In genomic region chrX:119690921-119691716, GRCh38 we compare ENCODE assay signal across 8 cellular contexts. TPM values are rescaled to one million over a fixed set of nuclear protein-coding genes. Genes with fewer than 3 reads are reported as not detected.
DNase-seq lines count a peak whose midpoint lies in the region; ATAC-seq and TF ChIP-seq lines count a peak whose summit lies in the region.

No MANE protein-coding gene starts in this region.

- POLR2A ChIA-PET in A673 (lab: Charles Lee; ENCODE audit: low non-redundant PET), result interaction anchor here (0.7 kb wide), 1 partner anchor 17 kb away, joined by 3 read pairs; no protein-coding TSS in a partner anchor
- POLR2A ChIA-PET in activated CD8-positive, alpha-beta T cell treated with anti-CD3 and anti-CD28 coated beads for 36 hours (lab: Charles Lee), result interaction anchor here (0.6 to 7.1 kb wide), 17 partner anchors 7 to 116 kb away, joined by 3 to 88 read pairs (median 6); partner anchors contain the start of genes RPL39, SOWAHD and UBE2A

- no peak overlapping the region for H2AFZ ChIP-seq in KMS-11 (ENCODE audit: low read depth)
- H2AFZ ChIP-seq in hepatocyte, result no peak overlapping the region

- H3K9me3 ChIP-seq in A673 (ENCODE audit: low read depth, low read length, poor library complexity, severe bottlenecking), result no peaks in the 10 kb centered on the region
- H3K9me3 ChIP-seq in hepatocyte (ENCODE audit: low read depth), result no peaks in the 10 kb centered on the region

- H3K4me3 ChIP-seq in A673 (ENCODE audit: low read depth, low read length, poor library complexity, severe bottlenecking), result peak overlapping the region; percentile 78
- H3K4me3 ChIP-seq in KMS-11 (IDR thresholded peaks at IDR 0.05; ENCODE audit: insufficient read depth, low read depth, low read length), result no peak overlapping the region
- H3K4me3 ChIP-seq in hepatocyte, result no peak overlapping the region

- H3K4me2 ChIP-seq in KMS-11, result peak overlapping the region; percentile 93
- peak overlapping the region; percentile 76 for H3K4me2 ChIP-seq in hepatocyte

- no peaks in the 10 kb centered on the region for H4K20me1 ChIP-seq in KMS-11 (ENCODE audit: insufficient read depth)
- no peaks in the 10 kb centered on the region for H4K20me1 ChIP-seq in hepatocyte (ENCODE audit: insufficient read depth, poor library complexity, severe bottlenecking)

- DNase-seq in A673 (ENCODE audit: low spot score) (peak; percentile 33), hepatocyte (ENCODE audit: low spot score) (peak; percentile 31), ureter (ENCODE audit: low spot score) (no peak)
- DNase-seq in activated CD8-positive, alpha-beta T cell treated with anti-CD3 and anti-CD28 coated beads for 36 hours, result peak; percentile 86

- no peaks in the 10 kb centered on the region for H3K27me3 Mint-ChIP-seq in activated CD8-positive, alpha-beta T cell treated with anti-CD3 and anti-CD28 coated beads for 36 hours
- no peaks in the 10 kb centered on the region for H3K27me3 Mint-ChIP-seq in stimulated activated memory B cell treated with anti-CD40 and anti-IgM and Interleukin-4, amounts not matched to agents 10 μg/mL and 1 μg/mL and 100 μg/mL, for 72 hours

- no peaks in the 10 kb centered on the region for H3K36me3 ChIP-seq in A673 (ENCODE audit: insufficient read depth, low read length, poor library complexity, severe bottlenecking)
- no peaks in the 10 kb centered on the region for H3K36me3 ChIP-seq in KMS-11 (ENCODE audit: insufficient read depth)
- no peaks in the 10 kb centered on the region for H3K36me3 ChIP-seq in hepatocyte (replicated peaks; ENCODE audit: insufficient read depth, low read depth)

- ATAC-seq in activated CD8-positive, alpha-beta T cell treated with anti-CD3 and anti-CD28 coated beads for 36 hours, result peak; percentile 8
- no peak for ATAC-seq in stimulated activated memory B cell treated with anti-CD40 and anti-IgM and Interleukin-4, amounts not matched to agents 10 μg/mL and 1 μg/mL and 100 μg/mL, for 72 hours
- no peak for ATAC-seq in GM19395 (IDR thresholded peaks at IDR 0.05; ENCODE audit: unreplicated experiment)
- ATAC-seq in HG02938 (IDR thresholded peaks at IDR 0.05; ENCODE audit: unreplicated experiment), result no peak

- H3K9me2 ChIP-seq in hepatocyte (replicated peaks; ENCODE audit: insufficient read depth), result no peaks in the 10 kb centered on the region

- no peaks in the 10 kb centered on the region for H3K9me3 Mint-ChIP-seq in activated CD8-positive, alpha-beta T cell treated with anti-CD3 and anti-CD28 coated beads for 36 hours
- H3K9me3 Mint-ChIP-seq in stimulated activated memory B cell treated with anti-CD40 and anti-IgM and Interleukin-4, amounts not matched to agents 10 μg/mL and 1 μg/mL and 100 μg/mL, for 72 hours, result no peaks in the 10 kb centered on the region

- peaks cover 63% of the 10 kb centered on the region for H3K79me2 ChIP-seq in KMS-11 (ENCODE audit: insufficient read depth, low read depth)
- peaks cover 28% of the 10 kb centered on the region for H3K79me2 ChIP-seq in hepatocyte

- H3K9ac ChIP-seq in KMS-11, result peak overlapping the region; percentile 79

- TF ChIP-seq CTCF in A673 (conservative IDR thresholded peaks at IDR 0.05; ENCODE audit: low read depth, low read length), result no peak
- no peak for TF ChIP-seq CTCF in KMS-11 (conservative IDR thresholded peaks at IDR 0.05; ENCODE audit: low read depth, low read length)
- no peak for TF ChIP-seq CTCF in activated CD8-positive, alpha-beta T cell treated with anti-CD3 and anti-CD28 coated beads for 36 hours (IDR thresholded peaks at IDR 0.05)
- no peak for TF ChIP-seq CTCF in hepatocyte (IDR thresholded peaks at IDR 0.05; ENCODE audit: poor library complexity)

- peaks cover 28% of the 10 kb centered on the region for H3K4me1 Mint-ChIP-seq in activated CD8-positive, alpha-beta T cell treated with anti-CD3 and anti-CD28 coated beads for 36 hours (ENCODE audit: low read depth)
- H3K4me1 Mint-ChIP-seq in stimulated activated memory B cell treated with anti-CD40 and anti-IgM and Interleukin-4, amounts not matched to agents 10 μg/mL and 1 μg/mL and 100 μg/mL, for 72 hours, result peaks cover 55% of the 10 kb centered on the region

- H3K27ac Mint-ChIP-seq in activated CD8-positive, alpha-beta T cell treated with anti-CD3 and anti-CD28 coated beads for 36 hours, result peak overlapping the region; percentile 99
- peak overlapping the region; percentile 99 for H3K27ac Mint-ChIP-seq in stimulated activated memory B cell treated with anti-CD40 and anti-IgM and Interleukin-4, amounts not matched to agents 10 μg/mL and 1 μg/mL and 100 μg/mL, for 72 hours

- H3K4me3 Mint-ChIP-seq in activated CD8-positive, alpha-beta T cell treated with anti-CD3 and anti-CD28 coated beads for 36 hours, result peak overlapping the region; percentile 96
- peak overlapping the region; percentile 87 for H3K4me3 Mint-ChIP-seq in stimulated activated memory B cell treated with anti-CD40 and anti-IgM and Interleukin-4, amounts not matched to agents 10 μg/mL and 1 μg/mL and 100 μg/mL, for 72 hours

- H3K27me3 ChIP-seq in A673 (replicated peaks; ENCODE audit: insufficient read depth, low read depth, low read length, poor library complexity) (no peaks in the 10 kb centered on the region), KMS-11 (ENCODE audit: insufficient read depth, low read depth) (no peaks in the 10 kb centered on the region), hepatocyte (no peaks in the 10 kb centered on the region)

- H3K27ac ChIP-seq in A673 (ENCODE audit: low read depth, low read length, poor library complexity, severe bottlenecking) (peak overlapping the region; percentile 82), KMS-11 (peak overlapping the region; percentile 58), hepatocyte (peak overlapping the region; percentile 17)

- BruUV-seq in A673 (replicated peaks; lab: Mats Ljungman, UMichigan), result no TSS peak

- H3K4me1 ChIP-seq in A673 (ENCODE audit: insufficient read depth, low read length, poor library complexity, severe bottlenecking) (peaks cover 7% of the 10 kb centered on the region), KMS-11 (ENCODE audit: low read depth, poor library complexity, severe bottlenecking) (peaks cover 50% of the 10 kb centered on the region), hepatocyte (ENCODE audit: insufficient read depth) (no peaks in the 10 kb centered on the region)

- peaks cover 48% of the 10 kb centered on the region for H3K36me3 Mint-ChIP-seq in activated CD8-positive, alpha-beta T cell treated with anti-CD3 and anti-CD28 coated beads for 36 hours (ENCODE audit: low read depth)
- H3K36me3 Mint-ChIP-seq in stimulated activated memory B cell treated with anti-CD40 and anti-IgM and Interleukin-4, amounts not matched to agents 10 μg/mL and 1 μg/mL and 100 μg/mL, for 72 hours, result no peaks in the 10 kb centered on the region

- CTCF ChIA-PET in A673 (lab: Charles Lee), result no interaction called here
- CTCF ChIA-PET in activated CD8-positive, alpha-beta T cell treated with anti-CD3 and anti-CD28 coated beads for 36 hours (lab: Charles Lee), result interaction anchor here (0.6 to 2.2 kb wide), 6 partner anchors 8 to 85 kb away, joined by 3 to 14 read pairs (median 4); partner anchors contain the start of gene NKRF

- intact Hi-C loops in A673 (cut with micrococcal nuclease; ENCODE audit: unreplicated experiment), result no loop called here
- intact Hi-C loops in activated CD8-positive, alpha-beta T cell treated with anti-CD3 and anti-CD28 coated beads for 36 hours (cut with micrococcal nuclease), result loop anchor here (10.0 kb wide), 1 partner anchor 64 kb away; the partner anchor contains the start of gene SOWAHD

- WGBS in hepatocyte (ENCODE audit: low lambda C conversion rate, missing lambda C conversion rate), result 52% methylated on average over 8 of the region's 8 CpGs

RNA-seq across cellular contexts. Expression of gene SEPTIN6, which starts 1.8 kb away (rescaled TPM):
- total RNA-seq in A673 (2021) (61.5 and 69.1 TPM in 2 replicates), hepatocyte (24.7 and 31.4 TPM in 2 replicates), ureter (19.0 TPM)
- total RNA-seq in activated CD8-positive, alpha-beta T cell treated with anti-CD3 and anti-CD28 coated beads for 36 hours, result 100 to 1,000 TPM; 205 to 209 TPM
- polyA plus RNA-seq in hepatocyte, result 21.3 and 25.3 TPM in 2 replicates

Comparison
In these comparisons a context has a peak if more than half of its experiments do, and no peak if none do; other contexts are left out.
1. H3K27ac ChIP-seq: peak in every context shown above with its lines; median percentile 82 in A673; 58 in KMS-11; 17 in hepatocyte.